16 cellular contexts compared by ENCODE assay signal in genomic region chr19:9150650-9151049, GRCh38. TPM values are rescaled to one million over a fixed set of nuclear protein-coding genes. Genes with fewer than 3 reads are reported as not detected.
DNase-seq lines count a peak whose midpoint lies in the region; ATAC-seq and TF ChIP-seq lines count a peak whose summit lies in the region.
"Had no signal": no experiment of that assay in that cellular context is flagged by ENCODE, and none has a peak within 500 bp of the region (broad histone marks: within the 10 kb centered on the region; RNA-seq: fewer than 3 reads in every experiment).

No MANE protein-coding gene starts in this region.

- peaks cover 52% of the 10 kb centered on the region for H3K4me1 Mint-ChIP-seq in T-helper 17 cell
- H3K4me1 Mint-ChIP-seq in glutamatergic neuron (ENCODE audit: low read depth, unreplicated experiment) = no peaks in the 10 kb centered on the region
- H3K4me1 Mint-ChIP-seq in progenitor cell of endocrine pancreas (ENCODE audit: low read depth) = no peaks in the 10 kb centered on the region
- peaks cover 70% of the 10 kb centered on the region for H3K4me1 Mint-ChIP-seq in stimulated activated naive CD8-positive, alpha-beta T cell treated with anti-CD3 and anti-CD28 coated beads, Interleukin-15, amount 100 ng/mL, for 72 hours

- dilution Hi-C loops in mammary epithelial cell (cut with HindIII; ENCODE audit: low sequenced_read_pairs) = no loop called here

- intact Hi-C loops in mammary epithelial cell (cut with micrococcal nuclease) (no loop called here), breast epithelium (cut with DNase I; ENCODE audit: low total_unique reads) (no loop called here)

- no peak overlapping the region for H3K9ac ChIP-seq in mammary epithelial cell (ENCODE audit: insufficient read depth, low read length)

- peak overlapping the region; percentile 12 for H3K27ac Mint-ChIP-seq in T-helper 17 cell
- no peak overlapping the region for H3K27ac Mint-ChIP-seq in glutamatergic neuron (ENCODE audit: unreplicated experiment)
- H3K27ac Mint-ChIP-seq in progenitor cell of endocrine pancreas = peak overlapping the region; percentile 13
- H3K27ac Mint-ChIP-seq in stimulated activated naive CD8-positive, alpha-beta T cell treated with anti-CD3 and anti-CD28 coated beads, Interleukin-15, amount 100 ng/mL, for 72 hours = no peak overlapping the region
- H3K27ac Mint-ChIP-seq: H9 had no signal

- peaks cover 8% of the 10 kb centered on the region for H3K36me3 Mint-ChIP-seq in T-helper 17 cell (ENCODE audit: low read depth)
- H3K36me3 Mint-ChIP-seq in glutamatergic neuron (ENCODE audit: unreplicated experiment) = peaks cover 77% of the 10 kb centered on the region
- H3K36me3 Mint-ChIP-seq in progenitor cell of endocrine pancreas (ENCODE audit: insufficient read depth) = peaks cover 88% of the 10 kb centered on the region

- peaks cover 99% of the 10 kb centered on the region for H3K79me2 ChIP-seq in mammary epithelial cell (ENCODE audit: insufficient read depth, low read length)

- H3K9me3 ChIP-seq in mammary epithelial cell (replicated peaks; ENCODE audit: insufficient read depth, low read length) (peaks cover 25% of the 10 kb centered on the region), breast epithelium (peaks cover 60 to 61% of the 10 kb centered on the region in 2 donors), T-helper 17 cell (ENCODE audit: control insufficient read depth, low read length, poor library complexity, severe bottlenecking) (no peaks in the 10 kb centered on the region), WERI-Rb-1 (ENCODE audit: severe bottlenecking) (peaks cover 9% of the 10 kb centered on the region)

- BruUV-seq in mammary epithelial cell (replicated peaks; lab: Mats Ljungman, UMichigan) = no TSS peak

- H3K36me3 ChIP-seq in mammary epithelial cell (ENCODE audit: insufficient read depth, low read length) (peaks cover 6% of the 10 kb centered on the region), breast epithelium (no peaks in the 10 kb centered on the region), WERI-Rb-1 (peaks cover 37% of the 10 kb centered on the region)

- H3K4me1 ChIP-seq in mammary epithelial cell (ENCODE audit: insufficient read depth, low read length) (peaks cover 6% of the 10 kb centered on the region), breast epithelium (no peaks in the 10 kb centered on the region)
- H3K4me1 ChIP-seq: Peyer's patch had no signal

- no peak overlapping the region for H3K27ac ChIP-seq in mammary epithelial cell (ENCODE audit: insufficient read depth, low read depth, low read length)
- H3K27ac ChIP-seq in breast epithelium = no peak overlapping the region
- H3K27ac ChIP-seq in WERI-Rb-1 = no peak overlapping the region
- H3K27ac ChIP-seq in caudate nucleus (ENCODE audit: low read depth, low read length) = no peak overlapping the region
- H3K27ac ChIP-seq: Peyer's patch had no signal

- no peaks in the 10 kb centered on the region for H4K20me1 ChIP-seq in mammary epithelial cell (ENCODE audit: insufficient read depth, low read length)

- H3K4me3 ChIP-seq in mammary epithelial cell (replicated peaks in 1 of 3; ENCODE audit: insufficient read depth in 1 of 3, low read depth in 2 of 3, low read length in 3 of 3) = no peak overlapping the region
- H3K4me3 ChIP-seq in breast epithelium = no peak overlapping the region
- H3K4me3 ChIP-seq in WERI-Rb-1 (ENCODE audit: low read depth, low read length) = no peak overlapping the region
- H3K4me3 ChIP-seq: Peyer's patch had no signal

- H3K4me2 ChIP-seq in mammary epithelial cell (ENCODE audit: insufficient read depth, low read depth, low read length) = peak overlapping the region; percentile 20

- TF ChIP-seq CTCF in mammary epithelial cell (conservative IDR thresholded peaks at IDR 0.05 in 1 of 2, IDR thresholded peaks at IDR 0.05 in 1 of 2; ENCODE audit: extremely low read depth in 1 of 2, insufficient read depth in 1 of 2, low read depth in 1 of 2, low read length in 2 of 2) (no peak), breast epithelium (IDR thresholded peaks at IDR 0.05) (no peak), glutamatergic neuron (IDR thresholded peaks at IDR 0.05; ENCODE audit: partially characterized antibody, unreplicated experiment) (no peak), progenitor cell of endocrine pancreas (IDR thresholded peaks at IDR 0.05; ENCODE audit: unreplicated experiment) (no peak), WERI-Rb-1 (IDR thresholded peaks at IDR 0.05; ENCODE audit: low read depth, low read length) (no peak)

- TF ChIP-seq POLR2A in breast epithelium (IDR thresholded peaks at IDR 0.05) = no peak

- H3K9me3 Mint-ChIP-seq in glutamatergic neuron (ENCODE audit: unreplicated experiment) = peaks cover 34% of the 10 kb centered on the region
- H3K9me3 Mint-ChIP-seq in progenitor cell of endocrine pancreas (ENCODE audit: low read depth) = peaks cover 73% of the 10 kb centered on the region
- peaks cover 35 to 63% of the 10 kb centered on the region in 2 donors for H3K9me3 Mint-ChIP-seq in stimulated activated naive CD8-positive, alpha-beta T cell treated with anti-CD3 and anti-CD28 coated beads, Interleukin-15, amount 100 ng/mL, for 72 hours

- H3K27me3 ChIP-seq in mammary epithelial cell (ENCODE audit: insufficient read depth, low read length) (no peaks in the 10 kb centered on the region), breast epithelium (no peaks in the 10 kb centered on the region), WERI-Rb-1 (ENCODE audit: insufficient read depth, low read depth, severe bottlenecking) (no peaks in the 10 kb centered on the region)
- H3K27me3 ChIP-seq: Peyer's patch had no signal

- H2AFZ ChIP-seq in mammary epithelial cell (ENCODE audit: low read depth, low read length) = no peak overlapping the region

- no peak for ATAC-seq in T-helper 17 cell
- no peak for ATAC-seq in stimulated activated naive CD8-positive, alpha-beta T cell treated with anti-CD3 and anti-CD28 coated beads, Interleukin-15, amount 100 ng/mL, for 72 hours
- ATAC-seq: Right ventricle myocardium inferior had no signal

- CTCF ChIA-PET in mammary epithelial cell (lab: Charles Lee; ENCODE audit: low non-redundant PET) = no interaction called here

- WGBS in mammary epithelial cell (ENCODE audit: low coverage, missing lambda C conversion rate) = 94% methylated on average over 5 of the region's 5 CpGs

- DNase-seq in mammary epithelial cell (no peak), breast epithelium (ENCODE audit: low spot score in 2 of 2) (no peak), T-helper 17 cell (no peak), glutamatergic neuron (no peak), progenitor cell of endocrine pancreas (ENCODE audit: low spot score, unreplicated experiment) (no peak), WERI-Rb-1 (no peak), caudate nucleus (lab: John Stamatoyannopoulos, UW) (no peak)
- no peak for DNase-seq in stimulated activated naive CD8-positive, alpha-beta T cell treated with anti-CD3 and anti-CD28 coated beads, Interleukin-15, amount 100 ng/mL, for 72 hours
- DNase-seq: H9, KG1, MV-4-11, NCI-H1694 treated with DMSO at 0.1 percent for 48 hours, Peyer's patch had no signal

- H3K4me3 Mint-ChIP-seq in T-helper 17 cell (no peak overlapping the region), glutamatergic neuron (ENCODE audit: unreplicated experiment) (peak overlapping the region; percentile 58), progenitor cell of endocrine pancreas (ENCODE audit: low read depth) (no peak overlapping the region)
- H3K4me3 Mint-ChIP-seq in stimulated activated naive CD8-positive, alpha-beta T cell treated with anti-CD3 and anti-CD28 coated beads, Interleukin-15, amount 100 ng/mL, for 72 hours = peak overlapping the region in 1 of 2 donors; percentile 7
- H3K4me3 Mint-ChIP-seq: H9 had no signal

- H3K27me3 Mint-ChIP-seq in T-helper 17 cell (no peaks in the 10 kb centered on the region), glutamatergic neuron (ENCODE audit: unreplicated experiment) (peaks cover 2% of the 10 kb centered on the region), progenitor cell of endocrine pancreas (no peaks in the 10 kb centered on the region)
- no peaks in the 10 kb centered on the region for H3K27me3 Mint-ChIP-seq in stimulated activated naive CD8-positive, alpha-beta T cell treated with anti-CD3 and anti-CD28 coated beads, Interleukin-15, amount 100 ng/mL, for 72 hours

- in situ Hi-C loops in mammary epithelial cell (cut with MboI; ENCODE audit: low sequenced_read_pairs in 2 of 2) = no loop called here

RNA-seq across cellular contexts. Expression of gene ZNF317, which starts 10.5 kb away (rescaled TPM):
- total RNA-seq in mammary epithelial cell (10 to 100 TPM; 26.3 to 36.3 TPM), breast epithelium (10 to 100 TPM; 14.6 to 28.1 (median 19.3) TPM), T-helper 17 cell (10 to 100 TPM; 66.2 to 77.4 TPM), glutamatergic neuron (ENCODE audit: unreplicated experiment) (36.8 TPM), progenitor cell of endocrine pancreas (38.6 and 46.8 TPM in 2 replicates)
- 17.9 TPM for polyA plus RNA-seq in mammary epithelial cell
- polyA minus RNA-seq in mammary epithelial cell = 37.3 TPM

RNA-seq across cellular contexts. Expression of gene OR7G3, which starts 23.9 kb away (rescaled TPM):
- total RNA-seq in mammary epithelial cell (not detected), breast epithelium (not detected), T-helper 17 cell (not detected), glutamatergic neuron (ENCODE audit: unreplicated experiment) (not detected), progenitor cell of endocrine pancreas (not detected in 2 replicates)
- polyA plus RNA-seq in mammary epithelial cell = not detected
- not detected for polyA minus RNA-seq in mammary epithelial cell
- total RNA-seq: H9, NCI-H460, Peyer's patch, Right ventricle myocardium inferior had no signal
- polyA plus RNA-seq: BJ had no signal

RNA-seq across cellular contexts. Expression of gene OR7D2, which starts 28.1 kb away (rescaled TPM):
- not detected for total RNA-seq in mammary epithelial cell
- not detected for polyA plus RNA-seq in mammary epithelial cell
- polyA minus RNA-seq in mammary epithelial cell = not detected
- under 1 TPM in 1 of 3 donors, not detected in 2; 0.16 TPM for total RNA-seq in breast epithelium
- total RNA-seq in T-helper 17 cell = not detected
- not detected for total RNA-seq in glutamatergic neuron (ENCODE audit: unreplicated experiment)
- 1.2 and 1.8 TPM in 2 replicates for total RNA-seq in progenitor cell of endocrine pancreas
- total RNA-seq: Peyer's patch had no signal
- polyA plus RNA-seq: BJ had no signal

RNA-seq across cellular contexts. Expression of gene OR7G1, which starts 35.1 kb away (rescaled TPM):
- total RNA-seq in mammary epithelial cell (not detected), breast epithelium (not detected), T-helper 17 cell (not detected), glutamatergic neuron (ENCODE audit: unreplicated experiment) (not detected), progenitor cell of endocrine pancreas (not detected in 2 replicates)
- polyA plus RNA-seq in mammary epithelial cell = not detected
- not detected for polyA minus RNA-seq in mammary epithelial cell
- total RNA-seq: H9, NCI-H460, Peyer's patch, Right ventricle myocardium inferior had no signal
- polyA plus RNA-seq: BJ had no signal

RNA-seq across cellular contexts. Expression of gene OR7G2, which starts 43.4 kb away (rescaled TPM):
- not detected for total RNA-seq in mammary epithelial cell
- polyA plus RNA-seq in mammary epithelial cell = not detected
- polyA minus RNA-seq in mammary epithelial cell = not detected
- not detected for total RNA-seq in breast epithelium
- not detected for total RNA-seq in T-helper 17 cell
- not detected for total RNA-seq in glutamatergic neuron (ENCODE audit: unreplicated experiment)
- total RNA-seq in progenitor cell of endocrine pancreas = not detected in 2 replicates
- total RNA-seq: H9, NCI-H460, Peyer's patch, Right ventricle myocardium inferior had no signal
- polyA plus RNA-seq: BJ had no signal

Comparison
In these comparisons a context has a peak if more than half of its experiments do, and no peak if none do; other contexts are left out.
1. H3K27ac Mint-ChIP-seq: peak in T-helper 17 cell (single experiment) and progenitor cell of endocrine pancreas (single experiment); none in glutamatergic neuron (single experiment) and stimulated activated naive CD8-positive, alpha-beta T cell treated with anti-CD3 and anti-CD28 coated beads, Interleukin-15, amount 100 ng/mL, for 72 hours (0 of 2).